20 cellular contexts compared by ENCODE assay signal in genomic region chr4:62209757-62210156, GRCh38.
"Had no signal": no experiment of that assay in that cellular context is flagged by ENCODE, and none has a peak within 500 bp of the region (broad histone marks: within the 10 kb centered on the region; RNA-seq: fewer than 3 reads in every experiment).

No MANE protein-coding gene starts in this region.

- DNase-seq: activated CD4-positive, alpha-beta T cell treated with anti-CD3 and anti-CD28 coated beads for 4 hours; activated CD4-positive, alpha-beta T cell treated with anti-CD3 and anti-CD28 coated beads, Interleukin-2, amount 50 U/mL, for 4 hours; activated effector memory CD4-positive, alpha-beta T cell treated with anti-CD3 and anti-CD28 coated beads, Interleukin-2, amount 50 U/mL, for 16 hours; activated naive CD4-positive, alpha-beta T cell treated with anti-CD3 and anti-CD28 coated beads for 36 hours; activated naive CD8-positive, alpha-beta T cell treated with anti-CD3 and anti-CD28 coated beads for 36 hours; brain microvascular endothelial cell; dorsolateral prefrontal cortex; effector memory CD4-positive, alpha-beta T cell; head of caudate nucleus; hypothalamus; naive thymus-derived CD8-positive, alpha-beta T cell; posterior cingulate gyrus; right lobe of liver; stimulated activated CD4-positive, alpha-beta T cell treated with anti-CD3 and anti-CD28 coated beads, Interleukin-2, amount 100 ng/mL, for 48 hours; stimulated activated naive CD4-positive, alpha-beta T cell treated with Interleukin-2 at 50 U/mL for 16 hours had no signal

- H3K4me1 Mint-ChIP-seq: activated naive CD8-positive, alpha-beta T cell treated with anti-CD3 and anti-CD28 coated beads for 36 hours; naive thymus-derived CD8-positive, alpha-beta T cell had no signal

- H3K9me3 ChIP-seq: gastroesophageal sphincter, right lobe of liver, tibial nerve had no signal

- H3K36me3 Mint-ChIP-seq: activated naive CD8-positive, alpha-beta T cell treated with anti-CD3 and anti-CD28 coated beads for 36 hours; naive thymus-derived CD8-positive, alpha-beta T cell had no signal

- H3K27ac Mint-ChIP-seq: activated naive CD4-positive, alpha-beta T cell treated with anti-CD3 and anti-CD28 coated beads for 36 hours; activated naive CD8-positive, alpha-beta T cell treated with anti-CD3 and anti-CD28 coated beads for 36 hours; activated T-helper 1 cell treated with anti-CD3 and anti-CD28 coated beads, Interleukin-12 subunit alpha, Interleukin-12 subunit beta, Interleukin-2, Interleukin-4 antibody, amounts not matched to agents 30 ng/mL and 10 ng/mL and 1 ng/mL, durations not matched to agents 14 hours and 24 hours and 36 hours; naive thymus-derived CD8-positive, alpha-beta T cell had no signal

- H3K36me3 ChIP-seq: brain microvascular endothelial cell, gastroesophageal sphincter, right lobe of liver, tibial nerve had no signal

- H3K4me3 ChIP-seq: coronary artery, dorsolateral prefrontal cortex, gastroesophageal sphincter, right lobe of liver, tibial nerve had no signal

- H3K27me3 ChIP-seq: brain microvascular endothelial cell, gastroesophageal sphincter, right lobe of liver, tibial nerve had no signal

- H3K27me3 Mint-ChIP-seq: activated naive CD8-positive, alpha-beta T cell treated with anti-CD3 and anti-CD28 coated beads for 36 hours; naive thymus-derived CD8-positive, alpha-beta T cell had no signal

- FAIRE-seq: astrocyte had no signal

- ATAC-seq: gastroesophageal sphincter; naive thymus-derived CD8-positive, alpha-beta T cell; right lobe of liver had no signal

- H3K4me3 Mint-ChIP-seq: activated naive CD4-positive, alpha-beta T cell treated with anti-CD3 and anti-CD28 coated beads for 36 hours; activated naive CD8-positive, alpha-beta T cell treated with anti-CD3 and anti-CD28 coated beads for 36 hours; activated T-helper 1 cell treated with anti-CD3 and anti-CD28 coated beads, Interleukin-12 subunit alpha, Interleukin-12 subunit beta, Interleukin-2, Interleukin-4 antibody, amounts not matched to agents 30 ng/mL and 10 ng/mL and 1 ng/mL, durations not matched to agents 14 hours and 24 hours and 36 hours; naive thymus-derived CD8-positive, alpha-beta T cell had no signal

- H3K4me1 ChIP-seq: gastroesophageal sphincter, right lobe of liver had no signal

- H3K27ac ChIP-seq: brain microvascular endothelial cell, coronary artery, dorsolateral prefrontal cortex, gastroesophageal sphincter, right lobe of liver, tibial nerve had no signal
